Comparison of ENCODE assay signal across 1 cellular context in the genomic region with DNA sequence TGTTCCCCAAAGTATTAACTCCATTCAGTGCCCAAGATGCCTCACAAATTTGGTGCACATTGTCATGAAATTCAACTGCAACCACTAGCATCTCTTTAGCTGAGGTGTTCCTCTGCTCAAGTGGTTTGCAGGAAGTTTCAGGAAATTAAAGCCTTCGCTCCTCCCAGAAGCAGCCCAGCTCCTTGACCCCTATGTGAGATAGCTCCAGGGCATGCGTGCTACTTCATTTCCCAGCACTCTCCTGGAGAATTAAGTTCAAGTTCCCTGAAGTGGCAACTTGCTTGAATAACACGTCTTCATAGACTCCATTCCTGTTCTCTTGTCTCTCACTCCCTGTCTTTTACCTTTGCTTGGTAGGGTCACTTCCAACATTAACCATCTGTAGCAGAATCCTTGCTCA.
TF ChIP-seq lines count a peak whose summit lies in the region.

No MANE protein-coding gene starts in this region.

TF ChIP-seq in H1, 55 proteins besides CTCF, POLR2A, EP300 and RAD21:
- TF ChIP-seq HDAC6 (IDR thresholded peaks at IDR 0.05; ENCODE audit: low read depth, low read length): no peak
- no peak for TF ChIP-seq POU5F1 (IDR thresholded peaks at IDR 0.05; ENCODE audit: low read depth, low read length)
- TF ChIP-seq BACH1 (IDR thresholded peaks at IDR 0.05; ENCODE audit: low read length): no peak
- TF ChIP-seq TBP (IDR thresholded peaks at IDR 0.05; ENCODE audit: low read depth, low read length): no peak
- no peak for TF ChIP-seq ZNF274 (IDR thresholded peaks at IDR 0.05; ENCODE audit: borderline replicate concordance, extremely low read depth, low read length)
- TF ChIP-seq, protein P1, sequence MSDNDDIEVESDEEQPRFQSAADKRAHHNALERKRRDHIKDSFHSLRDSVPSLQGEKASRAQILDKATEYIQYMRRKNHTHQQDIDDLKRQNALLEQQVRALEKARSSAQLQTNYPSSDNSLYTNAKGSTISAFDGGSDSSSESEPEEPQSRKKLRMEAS (IDR thresholded peaks at IDR 0.05): no peak
